12 cellular contexts compared by ENCODE assay signal in the genomic region with DNA sequence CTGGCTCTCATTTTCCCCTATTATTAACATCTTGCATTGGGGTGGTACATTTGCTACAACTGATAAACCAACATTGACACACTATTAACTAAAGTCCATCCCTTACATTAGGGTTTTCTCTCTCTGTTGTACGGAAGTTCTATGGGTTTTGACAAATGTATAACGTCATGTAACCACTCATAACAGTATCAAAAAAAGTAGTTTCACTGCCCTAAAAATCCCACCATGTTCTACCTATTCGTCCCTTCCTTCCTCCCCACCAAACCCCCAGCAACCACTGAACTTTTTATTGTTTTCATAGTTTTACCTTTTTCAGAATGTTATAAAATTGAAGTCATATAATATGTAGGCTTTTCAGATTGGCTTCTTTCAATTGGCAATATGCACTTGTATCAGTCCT. TPM values are rescaled to one million over a fixed set of nuclear protein-coding genes. Genes with fewer than 3 reads are reported as not detected.
A peak's percentile ranks its signal among the peaks of the same experiment; 100 is the strongest.
DNase-seq lines count a peak whose midpoint lies in the region; ATAC-seq lines count a peak whose summit lies in the region.
"Had no signal": no experiment of that assay in that cellular context is flagged by ENCODE, and none has a peak within 500 bp of the region (broad histone marks: within the 10 kb centered on the region; RNA-seq: fewer than 3 reads in every experiment).

No MANE protein-coding gene starts in this region.

- H3K27ac Mint-ChIP-seq in naive thymus-derived CD8-positive, alpha-beta T cell = peak overlapping the region in 7 of 10 donors; percentile 0 to 42 (median 14)

- H3K36me3 Mint-ChIP-seq in naive thymus-derived CD8-positive, alpha-beta T cell = peaks cover 20 to 43% (median 24%) of the 10 kb centered on the region in 3 donors

- H3K4me1 Mint-ChIP-seq in naive thymus-derived CD8-positive, alpha-beta T cell = peaks cover 43 to 82% (median 63%) of the 10 kb centered on the region in 4 donors

- peaks cover 0 to 7% (median 1%) of the 10 kb centered on the region in 9 donors for H3K9me3 Mint-ChIP-seq in naive thymus-derived CD8-positive, alpha-beta T cell

- ATAC-seq in GM18519 (IDR thresholded peaks at IDR 0.05; ENCODE audit: low FRiP score, unreplicated experiment) = peak; percentile 53
- peak; percentile 50 for ATAC-seq in GM19438 (IDR thresholded peaks at IDR 0.05; ENCODE audit: low read depth, unreplicated experiment)
- peak; percentile 73 for ATAC-seq in HG03175 (IDR thresholded peaks at IDR 0.05; ENCODE audit: unreplicated experiment)
- ATAC-seq in naive thymus-derived CD8-positive, alpha-beta T cell = no peak
- ATAC-seq: body of pancreas had no signal

- intact Hi-C loops in posterior cingulate gyrus (cut with DNase I) = no loop called here

- POLR2A ChIA-PET in naive thymus-derived CD8-positive, alpha-beta T cell (lab: Charles Lee) = no interaction called here

- no peaks in the 10 kb centered on the region for H3K27me3 Mint-ChIP-seq in naive thymus-derived CD8-positive, alpha-beta T cell

- no peak for DNase-seq in naive thymus-derived CD8-positive, alpha-beta T cell
- no peak for DNase-seq in NCI-H1694 treated with DMSO at 0.1 percent for 48 hours (lab: John Stamatoyannopoulos, UW)
- no peak for DNase-seq in NCI-H1105 treated with DMSO at 0.1 percent for 48 hours (lab: John Stamatoyannopoulos, UW)
- DNase-seq in iPS-NIHi7 (ENCODE audit: extremely low spot score) = no peak
- DNase-seq in posterior cingulate gyrus = no peak
- DNase-seq: activated CD4-positive, CD25-positive, alpha-beta regulatory T cell; body of pancreas; NCI-H1048; NCI-H510A treated with DMSO at 0.1 percent for 48 hours had no signal

- peak overlapping the region in 1 of 10 donors; percentile 21 for H3K4me3 Mint-ChIP-seq in naive thymus-derived CD8-positive, alpha-beta T cell

RNA-seq across cellular contexts. Expression of gene MLLT3, which starts 40.1 kb away (rescaled TPM):
- 10 to 100 TPM; 64.7 to 73.0 TPM for total RNA-seq in naive thymus-derived CD8-positive, alpha-beta T cell
- 10 to 100 TPM; 28.0 to 42.9 (median 39.0) TPM for polyA plus RNA-seq in naive thymus-derived CD8-positive, alpha-beta T cell

Comparison
In these comparisons a context has a peak if more than half of its experiments do, and no peak if none do; other contexts are left out.
1. ATAC-seq: peak in GM18519 (single experiment), GM19438 (single experiment) and HG03175 (single experiment); none in naive thymus-derived CD8-positive, alpha-beta T cell (0 of 2).